ENCODE assay signal across 22 cellular contexts in genomic region chr5:135328128-135328687, GRCh38.
A peak's percentile ranks its signal among the peaks of the same experiment; 100 is the strongest.
DNase-seq lines count a peak whose midpoint lies in the region; ATAC-seq and TF ChIP-seq lines count a peak whose summit lies in the region.
"Had no signal": no experiment of that assay in that cellular context is flagged by ENCODE, and none has a peak within 500 bp of the region (broad histone marks: within the 10 kb centered on the region; RNA-seq: fewer than 3 reads in every experiment).

No MANE protein-coding gene starts in this region.

- no peak overlapping the region for H3K9ac ChIP-seq in DND-41 (ENCODE audit: low read depth, low read length)
- H3K9ac ChIP-seq: BLaER1 treated with 17β-estradiol and CSF1 and Interleukin-3, amounts not matched to agents 10 nM and 100 nM had no signal

- H3K4me3 ChIP-seq in DND-41 (ENCODE audit: low read depth in 1 of 2, low read length in 2 of 2) = no peak overlapping the region
- H3K4me3 ChIP-seq: BLaER1 treated with 17β-estradiol and CSF1 and Interleukin-3, amounts not matched to agents 10 nM and 100 nM; GM23338; HAP-1; PC-9; SK-N-MC had no signal

- peaks cover 6 to 31% (median 20%) of the 10 kb centered on the region in 4 donors for H3K4me1 Mint-ChIP-seq in naive thymus-derived CD8-positive, alpha-beta T cell
- H3K4me1 Mint-ChIP-seq: GM23338 had no signal

- H3K4me3 Mint-ChIP-seq in naive thymus-derived CD8-positive, alpha-beta T cell = no peak overlapping the region
- H3K4me3 Mint-ChIP-seq: GM23338 had no signal

- H4K20me1 ChIP-seq in DND-41 (ENCODE audit: insufficient read depth, low read length) = peaks cover 19% of the 10 kb centered on the region

- no peak overlapping the region for H3K4me2 ChIP-seq in DND-41 (ENCODE audit: insufficient read depth, low read length)
- H3K4me2 ChIP-seq: BLaER1 treated with 17β-estradiol and CSF1 and Interleukin-3, amounts not matched to agents 10 nM and 100 nM; GM23338; PC-9 had no signal

- ATAC-seq in DND-41 (ENCODE audit: insufficient read depth, low read depth) = peak; percentile 45
- no peak for ATAC-seq in naive thymus-derived CD8-positive, alpha-beta T cell
- ATAC-seq: GM23338, HepG2 had no signal

- 0 out of 2 replicates have a peak overlapping the region, but pooled peaks have one; percentile 14 for H3K27ac ChIP-seq in DND-41 (ENCODE audit: low read length)
- H3K27ac ChIP-seq: BLaER1 treated with 17β-estradiol and CSF1 and Interleukin-3, amounts not matched to agents 10 nM and 100 nM; PC-9; SK-N-MC had no signal

- peaks cover 0 to 15% (median 0%) of the 10 kb centered on the region in 3 donors for H3K36me3 Mint-ChIP-seq in naive thymus-derived CD8-positive, alpha-beta T cell

- peaks cover 8% of the 10 kb centered on the region for H3K4me1 ChIP-seq in DND-41 (ENCODE audit: insufficient read depth, low read length)
- H3K4me1 ChIP-seq: HAP-1 had no signal

- no peak overlapping the region for H2AFZ ChIP-seq in DND-41 (ENCODE audit: low read depth, low read length)
- H2AFZ ChIP-seq: GM23338, PC-9 had no signal

- no peaks in the 10 kb centered on the region for H3K9me3 Mint-ChIP-seq in naive thymus-derived CD8-positive, alpha-beta T cell
- H3K9me3 Mint-ChIP-seq: GM23338 had no signal

- no peaks in the 10 kb centered on the region for H3K27me3 ChIP-seq in DND-41 (ENCODE audit: insufficient read depth, low read length, poor library complexity)
- H3K27me3 ChIP-seq: BLaER1 treated with 17β-estradiol and CSF1 and Interleukin-3, amounts not matched to agents 10 nM and 100 nM had no signal

- H3K27ac Mint-ChIP-seq in naive thymus-derived CD8-positive, alpha-beta T cell = peak overlapping the region in 8 of 10 donors; percentile 2 to 82 (median 36)
- H3K27ac Mint-ChIP-seq: GM23338 had no signal

- no peak for TF ChIP-seq CTCF in DND-41 (IDR thresholded peaks at IDR 0.05; ENCODE audit: borderline replicate concordance, extremely low read depth, low read length, poor library complexity, severe bottlenecking)

- peak; percentile 55 for DNase-seq in activated effector memory CD4-positive, alpha-beta T cell treated with anti-CD3 and anti-CD28 coated beads, Interleukin-2, amount 50 U/mL, for 16 hours
- DNase-seq in activated effector memory CD4-positive, alpha-beta T cell treated with Interleukin-2 at 50 U/mL for 16 hours = no peak
- DNase-seq in DND-41 (peak; percentile 30), LHCN-M2 (ENCODE audit: low read depth) (peak; percentile 50), NCI-H2227 (lab: John Stamatoyannopoulos, UW; ENCODE audit: unreplicated experiment) (no peak)
- DNase-seq in naive thymus-derived CD8-positive, alpha-beta T cell = no peak
- DNase-seq in activated CD8-positive, alpha-beta memory T cell treated with anti-CD3 and anti-CD28 coated beads for 24 hours = no peak
- DNase-seq: ACHN, DMS79 treated with DMSO at 0.1 percent for 48 hours, KG1, NCI-H1105, NCI-H146, NCI-H226, NCI-H510A treated with DMSO at 0.1 percent for 48 hours, NCI-H748 treated with DMSO at 0.1 percent for 48 hours, PC-9, RPMI8226 had no signal

- H3K36me3 ChIP-seq in DND-41 (ENCODE audit: insufficient read depth, low read length) = peaks cover 36% of the 10 kb centered on the region

- POLR2A ChIA-PET in naive thymus-derived CD8-positive, alpha-beta T cell (lab: Charles Lee) = no interaction called here

- H3K27me3 Mint-ChIP-seq in naive thymus-derived CD8-positive, alpha-beta T cell = no peaks in the 10 kb centered on the region

- no peaks in the 10 kb centered on the region for H3K9me3 ChIP-seq in DND-41 (ENCODE audit: insufficient read depth, low read length, severe bottlenecking)
- H3K9me3 ChIP-seq: BLaER1 treated with 17β-estradiol and CSF1 and Interleukin-3, amounts not matched to agents 10 nM and 100 nM; HAP-1 had no signal

- H3K79me2 ChIP-seq in DND-41 (ENCODE audit: insufficient read depth, low read length) = no peaks in the 10 kb centered on the region

Comparison
In these comparisons a context has a peak if more than half of its experiments do, and no peak if none do; other contexts are left out.
1. DNase-seq: peak in activated effector memory CD4-positive, alpha-beta T cell treated with anti-CD3 and anti-CD28 coated beads, Interleukin-2, amount 50 U/mL, for 16 hours (single experiment), DND-41 (single experiment) and LHCN-M2 (single experiment); none in activated effector memory CD4-positive, alpha-beta T cell treated with Interleukin-2 at 50 U/mL for 16 hours (single experiment), naive thymus-derived CD8-positive, alpha-beta T cell (0 of 10), activated CD8-positive, alpha-beta memory T cell treated with anti-CD3 and anti-CD28 coated beads for 24 hours (single experiment) and NCI-H2227 (single experiment).